ENCODE assay signal across 15 cellular contexts in the genomic region with DNA sequence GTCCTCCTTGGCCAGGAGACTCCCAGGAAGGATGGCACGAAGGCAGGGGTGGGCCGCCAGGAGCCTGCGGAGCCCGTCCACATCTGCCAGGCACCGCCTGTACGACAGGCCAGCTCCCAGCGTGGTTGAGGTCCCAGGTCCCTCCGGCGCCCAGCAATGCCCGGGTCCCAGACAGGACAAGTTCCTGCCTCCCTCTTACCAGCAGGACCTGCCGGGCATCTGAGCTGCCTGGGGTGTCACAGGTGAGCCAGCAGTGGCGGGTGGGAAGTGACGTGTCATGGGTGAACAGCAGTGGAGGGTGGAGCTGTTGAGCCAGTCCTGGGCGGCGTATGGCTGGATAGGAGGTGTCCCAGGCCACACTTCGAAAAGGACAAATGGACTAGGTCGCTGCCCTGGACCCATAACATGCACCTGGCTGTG. TPM values are rescaled to one million over a fixed set of nuclear protein-coding genes. Genes with fewer than 3 reads are reported as not detected.
DNase-seq lines count a peak whose midpoint lies in the region; ATAC-seq, FAIRE-seq and TF ChIP-seq lines count a peak whose summit lies in the region.
"Had no signal": no experiment of that assay in that cellular context is flagged by ENCODE, and none has a peak within 500 bp of the region (broad histone marks: within the 10 kb centered on the region; RNA-seq: fewer than 3 reads in every experiment).

No MANE protein-coding gene starts in this region.

- DNase-seq in Caco-2 (peak; percentile 62 to 69), NCI-H526 treated with DMSO at 0.1 percent for 48 hours (lab: John Stamatoyannopoulos, UW) (peak; percentile 35), bronchial epithelial cell (ENCODE audit: low read depth) (peak; percentile 59), lower lobe of right lung (no peak), hepatic stellate cell (ENCODE audit: low spot score) (no peak), LoVo (ENCODE audit: low spot score) (no peak)
- DNase-seq in stimulated activated CD4-positive, alpha-beta T cell treated with anti-CD3 and anti-CD28 coated beads, Interleukin-1b, Interleukin-23, amount 100 ng/mL, for 48 hours = no peak
- no peak for DNase-seq in activated CD4-positive, alpha-beta T cell treated with anti-CD3 and anti-CD28 coated beads for 36 hours
- DNase-seq: KBM-7; NCI-H187; stimulated activated CD4-positive, alpha-beta T cell treated with anti-CD3 and anti-CD28 coated beads, Interleukin-4, amount 100 ng/mL, for 4 hours; T1000 had no signal

- H3K27me3 Mint-ChIP-seq in Caco-2 (ENCODE audit: insufficient read depth, unreplicated experiment) = no peaks in the 10 kb centered on the region
- peaks cover 2% of the 10 kb centered on the region for H3K27me3 Mint-ChIP-seq in activated CD4-positive, alpha-beta T cell treated with anti-CD3 and anti-CD28 coated beads for 36 hours
- H3K27me3 Mint-ChIP-seq: activated naive CD8-positive, alpha-beta T cell; stimulated activated naive CD8-positive, alpha-beta T cell treated with anti-CD3 and anti-CD28 coated beads, Interleukin-15, Interleukin-2, amounts not matched to agents 100 ng/mL and 50 ng/mL, for 24 hours had no signal

- H3K27ac Mint-ChIP-seq in Caco-2 (ENCODE audit: unreplicated experiment) = no peak overlapping the region
- no peak overlapping the region for H3K27ac Mint-ChIP-seq in activated CD4-positive, alpha-beta T cell treated with anti-CD3 and anti-CD28 coated beads for 36 hours
- H3K27ac Mint-ChIP-seq: activated naive CD8-positive, alpha-beta T cell; B cell; stimulated activated naive CD8-positive, alpha-beta T cell treated with anti-CD3 and anti-CD28 coated beads, Interleukin-15, Interleukin-2, amounts not matched to agents 100 ng/mL and 50 ng/mL, for 24 hours had no signal

- no TSS peak for BruUV-seq in Caco-2 (replicated peaks; lab: Mats Ljungman, UMichigan)

- no peak overlapping the region for H3K4me3 Mint-ChIP-seq in Caco-2 (ENCODE audit: unreplicated experiment)
- no peak overlapping the region for H3K4me3 Mint-ChIP-seq in activated CD4-positive, alpha-beta T cell treated with anti-CD3 and anti-CD28 coated beads for 36 hours
- H3K4me3 Mint-ChIP-seq: activated naive CD8-positive, alpha-beta T cell; B cell; stimulated activated naive CD8-positive, alpha-beta T cell treated with anti-CD3 and anti-CD28 coated beads, Interleukin-15, Interleukin-2, amounts not matched to agents 100 ng/mL and 50 ng/mL, for 24 hours had no signal

- no peak for FAIRE-seq in bronchial epithelial cell (lab: Jason Lieb, UNC)

- H3K27ac ChIP-seq in lower lobe of right lung = no peak overlapping the region

- TF ChIP-seq CTCF in Caco-2 (IDR thresholded peaks at IDR 0.05; ENCODE audit: insufficient read depth in 1 of 2, low read depth in 1 of 2, low read length in 1 of 2, severe bottlenecking in 1 of 2, unreplicated experiment in 1 of 2) (peak in 1 of 2 experiments; percentile 19), bronchial epithelial cell (IDR thresholded peaks at IDR 0.05; ENCODE audit: insufficient read depth, low read length, severe bottlenecking) (peak; percentile 24), lower lobe of right lung (IDR thresholded peaks at IDR 0.05) (no peak)

- H3K27me3 ChIP-seq in Caco-2 (replicated peaks; ENCODE audit: control insufficient read depth, insufficient read depth, low read length) = no peaks in the 10 kb centered on the region
- H3K27me3 ChIP-seq in bronchial epithelial cell (ENCODE audit: control insufficient read depth, insufficient read depth, low read length) = peaks cover 6% of the 10 kb centered on the region
- no peaks in the 10 kb centered on the region for H3K27me3 ChIP-seq in lower lobe of right lung (ENCODE audit: low read depth)

- intact Hi-C loops in Caco-2 (cut with micrococcal nuclease; ENCODE audit: unreplicated experiment) (no loop called here), lower lobe of right lung (cut with DNase I) (no loop called here)
- intact Hi-C loops in activated CD4-positive, alpha-beta T cell treated with anti-CD3 and anti-CD28 coated beads for 36 hours (cut with DNase I, micrococcal nuclease) = no loop called here

- POLR2A ChIA-PET in Caco-2 (lab: Charles Lee) = interaction anchor here (0.6 kb wide), 2 partner anchors 15 to 122 kb away, joined by 4 to 6 read pairs; no protein-coding TSS in a partner anchor
- POLR2A ChIA-PET in activated CD4-positive, alpha-beta T cell treated with anti-CD3 and anti-CD28 coated beads for 36 hours (lab: Charles Lee) = no interaction called here

- H3K9me3 Mint-ChIP-seq in Caco-2 (ENCODE audit: unreplicated experiment) = no peaks in the 10 kb centered on the region
- H3K9me3 Mint-ChIP-seq in activated CD4-positive, alpha-beta T cell treated with anti-CD3 and anti-CD28 coated beads for 36 hours (ENCODE audit: low read depth) = no peaks in the 10 kb centered on the region
- H3K9me3 Mint-ChIP-seq: stimulated activated naive CD8-positive, alpha-beta T cell treated with anti-CD3 and anti-CD28 coated beads, Interleukin-15, Interleukin-2, amounts not matched to agents 100 ng/mL and 50 ng/mL, for 24 hours had no signal

- H3K4me1 ChIP-seq in Caco-2 (no peaks in the 10 kb centered on the region), lower lobe of right lung (no peaks in the 10 kb centered on the region)

- no peaks in the 10 kb centered on the region for H3K9me3 ChIP-seq in Caco-2
- H3K9me3 ChIP-seq in lower lobe of right lung = no peaks in the 10 kb centered on the region

- no peaks in the 10 kb centered on the region for H3K36me3 Mint-ChIP-seq in Caco-2 (ENCODE audit: insufficient read depth, unreplicated experiment)
- no peaks in the 10 kb centered on the region for H3K36me3 Mint-ChIP-seq in activated CD4-positive, alpha-beta T cell treated with anti-CD3 and anti-CD28 coated beads for 36 hours (ENCODE audit: low read depth)
- H3K36me3 Mint-ChIP-seq: activated naive CD8-positive, alpha-beta T cell had no signal

- no peaks in the 10 kb centered on the region for H3K4me1 Mint-ChIP-seq in Caco-2 (ENCODE audit: low read depth, unreplicated experiment)
- no peaks in the 10 kb centered on the region for H3K4me1 Mint-ChIP-seq in activated CD4-positive, alpha-beta T cell treated with anti-CD3 and anti-CD28 coated beads for 36 hours
- H3K4me1 Mint-ChIP-seq: B cell had no signal

- H3K4me3 ChIP-seq in Caco-2 (ENCODE audit: low read depth, low read length) = no peak overlapping the region
- no peak overlapping the region for H3K4me3 ChIP-seq in bronchial epithelial cell (ENCODE audit: low read depth, low read length)
- H3K4me3 ChIP-seq in lower lobe of right lung = no peak overlapping the region

- peak; percentile 66 to 84 for ATAC-seq in lower lobe of right lung
- ATAC-seq in activated CD4-positive, alpha-beta T cell treated with anti-CD3 and anti-CD28 coated beads for 36 hours = no peak

- CTCF ChIA-PET in Caco-2 (lab: Charles Lee) = interaction anchor here (1.1 kb wide), 1 partner anchor 70 kb away, joined by 8 read pairs; no protein-coding TSS in a partner anchor
- CTCF ChIA-PET in activated CD4-positive, alpha-beta T cell treated with anti-CD3 and anti-CD28 coated beads for 36 hours (lab: Charles Lee) = no interaction called here

- no peaks in the 10 kb centered on the region for H3K36me3 ChIP-seq in Caco-2 (ENCODE audit: control insufficient read depth, insufficient read depth, low read length)
- H3K36me3 ChIP-seq in bronchial epithelial cell (ENCODE audit: control insufficient read depth, insufficient read depth, low read length) = no peaks in the 10 kb centered on the region
- H3K36me3 ChIP-seq in lower lobe of right lung = no peaks in the 10 kb centered on the region

RNA-seq across cellular contexts. Expression of a gene that starts 15.7 kb away (rescaled TPM):
- total RNA-seq in Caco-2 (2022) (10.2 and 15.5 TPM in 2 replicates), bronchial epithelial cell (0.79 and 1.8 TPM in 2 replicates), lower lobe of right lung (19.9 TPM)
- total RNA-seq in activated CD4-positive, alpha-beta T cell treated with anti-CD3 and anti-CD28 coated beads for 36 hours = under 1 TPM in 1 of 2 experiments, not detected in 1; 0.05 TPM

Comparison
In these comparisons a context has a peak if more than half of its experiments do, and no peak if none do; other contexts are left out.
1. DNase-seq: peak in Caco-2 (2 of 2), NCI-H526 treated with DMSO at 0.1 percent for 48 hours (single experiment) and bronchial epithelial cell (single experiment); none in lower lobe of right lung (single experiment), hepatic stellate cell (single experiment), LoVo (single experiment), stimulated activated CD4-positive, alpha-beta T cell treated with anti-CD3 and anti-CD28 coated beads, Interleukin-1b, Interleukin-23, amount 100 ng/mL, for 48 hours (single experiment) and activated CD4-positive, alpha-beta T cell treated with anti-CD3 and anti-CD28 coated beads for 36 hours (single experiment).